Comparison of ENCODE assay signal across 18 cellular contexts in the genomic region with DNA sequence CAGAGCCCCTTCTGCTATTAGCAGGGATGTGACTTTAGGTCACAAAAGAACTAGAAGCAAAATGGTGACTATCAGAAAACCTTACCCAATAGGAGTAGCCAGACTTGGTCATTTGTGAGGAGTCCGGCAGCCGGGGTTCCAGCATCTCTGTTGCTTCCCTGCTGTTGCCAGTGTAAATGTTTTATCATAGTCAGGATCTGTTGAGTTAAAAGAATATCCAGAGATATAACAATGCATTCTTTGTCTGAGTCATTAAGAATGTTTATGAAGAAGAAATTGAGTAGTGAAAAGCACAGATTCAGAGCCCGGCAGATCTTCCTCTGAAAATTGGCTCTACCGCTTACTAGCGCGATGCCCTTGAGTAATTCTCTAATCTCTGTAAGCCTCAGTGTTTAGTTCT.
DNase-seq lines count a peak whose midpoint lies in the region; TF ChIP-seq lines count a peak whose summit lies in the region.
"Had no signal": no experiment of that assay in that cellular context is flagged by ENCODE, and none has a peak within 500 bp of the region (broad histone marks: within the 10 kb centered on the region; RNA-seq: fewer than 3 reads in every experiment).

No MANE protein-coding gene starts in this region.

- no peaks in the 10 kb centered on the region for H3K27me3 ChIP-seq in stomach smooth muscle (ENCODE audit: control insufficient read depth in 1 of 2, insufficient read depth in 2 of 2, low read length in 2 of 2)
- H3K27me3 ChIP-seq: ovary, SJCRH30 had no signal

- peaks cover 82% of the 10 kb centered on the region for H3K4me1 Mint-ChIP-seq in HFFc6 (ENCODE audit: low read depth)
- H3K4me1 Mint-ChIP-seq in mesothelial cell of epicardium: peaks cover 58% of the 10 kb centered on the region
- H3K4me1 Mint-ChIP-seq: activated CD4-positive, alpha-beta T cell treated with anti-CD3 and anti-CD28 coated beads, Interleukin-2, amount 10 ng/mL, durations not matched to agents 7 days and 5 days; activated naive CD4-positive, alpha-beta T cell treated with anti-CD3 and anti-CD28 coated beads, Interleukin-2, amount 50 U/mL, for 24 hours had no signal

- no peaks in the 10 kb centered on the region for H3K9me3 ChIP-seq in stomach smooth muscle (ENCODE audit: control insufficient read depth in 2 of 2, low read length in 2 of 2)
- H3K9me3 ChIP-seq: ovary had no signal

- H3K9ac ChIP-seq in stomach smooth muscle (ENCODE audit: low read length in 2 of 2): no peak overlapping the region
- H3K9ac ChIP-seq: BLaER1 treated with 17β-estradiol and CSF1 and Interleukin-3, amounts not matched to agents 10 nM and 100 nM had no signal

- peak overlapping the region; percentile 98 for H3K27ac Mint-ChIP-seq in HFFc6
- H3K27ac Mint-ChIP-seq in mesothelial cell of epicardium: peak overlapping the region; percentile 88
- H3K27ac Mint-ChIP-seq: activated CD4-positive, alpha-beta T cell treated with anti-CD3 and anti-CD28 coated beads, Interleukin-2, amount 10 ng/mL, durations not matched to agents 7 days and 5 days; activated naive CD4-positive, alpha-beta T cell treated with anti-CD3 and anti-CD28 coated beads, Interleukin-2, amount 50 U/mL, for 24 hours; endodermal cell had no signal

- peaks cover 32% of the 10 kb centered on the region for H3K9me3 Mint-ChIP-seq in HFFc6
- H3K9me3 Mint-ChIP-seq in mesothelial cell of epicardium: peaks cover 8% of the 10 kb centered on the region
- H3K9me3 Mint-ChIP-seq: activated naive CD4-positive, alpha-beta T cell treated with anti-CD3 and anti-CD28 coated beads, Interleukin-2, amount 50 U/mL, for 24 hours had no signal

- H3K4me1 ChIP-seq in stomach smooth muscle (ENCODE audit: control insufficient read depth, insufficient read depth, low read length): peaks cover 62% of the 10 kb centered on the region

- H3K4me3 Mint-ChIP-seq in HFFc6 (peak overlapping the region; percentile 54), mesothelial cell of epicardium (no peak overlapping the region)
- H3K4me3 Mint-ChIP-seq: activated CD4-positive, alpha-beta T cell treated with anti-CD3 and anti-CD28 coated beads, Interleukin-2, amount 10 ng/mL, durations not matched to agents 7 days and 5 days; activated naive CD4-positive, alpha-beta T cell treated with anti-CD3 and anti-CD28 coated beads, Interleukin-2, amount 50 U/mL, for 24 hours; endodermal cell had no signal

- H3K27me3 Mint-ChIP-seq in HFFc6 (ENCODE audit: insufficient read depth): peaks cover 7% of the 10 kb centered on the region
- no peaks in the 10 kb centered on the region for H3K27me3 Mint-ChIP-seq in mesothelial cell of epicardium (ENCODE audit: low read depth)

- no peak for TF ChIP-seq CTCF in HFFc6 (IDR thresholded peaks at IDR 0.05)
- TF ChIP-seq CTCF in choroid plexus epithelial cell (conservative IDR thresholded peaks at IDR 0.05; ENCODE audit: low read depth, low read length): no peak
- no peak for TF ChIP-seq CTCF in mesothelial cell of epicardium (IDR thresholded peaks at IDR 0.05; ENCODE audit: unreplicated experiment)

- peak overlapping the region; percentile 97 for H3K27ac ChIP-seq in stomach smooth muscle (ENCODE audit: low read length)
- H3K27ac ChIP-seq: ovary had no signal

- H3K4me3 ChIP-seq in choroid plexus epithelial cell (ENCODE audit: low read depth, low read length) (no peak overlapping the region), stomach smooth muscle (ENCODE audit: low read length in 2 of 2) (no peak overlapping the region)
- H3K4me3 ChIP-seq: BLaER1 treated with 17β-estradiol and CSF1 and Interleukin-3, amounts not matched to agents 10 nM and 100 nM; ovary; SJCRH30 had no signal

- H3K36me3 ChIP-seq in stomach smooth muscle (ENCODE audit: control insufficient read depth in 2 of 2, insufficient read depth in 2 of 2, low read length in 2 of 2): peaks cover 4 to 5% of the 10 kb centered on the region in 2 donors
- H3K36me3 ChIP-seq: BLaER1 treated with 17β-estradiol and CSF1 and Interleukin-3, amounts not matched to agents 10 nM and 100 nM; ovary had no signal

- H3K36me3 Mint-ChIP-seq in HFFc6 (ENCODE audit: low read depth): peaks cover 54% of the 10 kb centered on the region
- H3K36me3 Mint-ChIP-seq in mesothelial cell of epicardium: peaks cover 21% of the 10 kb centered on the region
- H3K36me3 Mint-ChIP-seq: activated naive CD4-positive, alpha-beta T cell treated with anti-CD3 and anti-CD28 coated beads, Interleukin-2, amount 50 U/mL, for 24 hours had no signal

- DNase-seq in HFFc6: peak; percentile 55
- peak; percentile 67 for DNase-seq in choroid plexus epithelial cell (ENCODE audit: low read depth)
- no peak for DNase-seq in mesothelial cell of epicardium (ENCODE audit: low spot score in 2 of 2, unreplicated experiment in 2 of 2)
- no peak for DNase-seq in stimulated activated CD4-positive, alpha-beta T cell treated with anti-CD3 and anti-CD28 coated beads, Interleukin-12 subunit alpha, Interleukin-12 subunit beta, amount 100 ng/mL, for 4 hours
- DNase-seq in NCI-H1930 (lab: John Stamatoyannopoulos, UW): no peak
- DNase-seq in NCI-H1417 treated with DMSO at 0.1 percent for 48 hours (lab: John Stamatoyannopoulos, UW): no peak
- no peak for DNase-seq in middle frontal gyrus (ENCODE audit: extremely low spot score, low spot score)
- DNase-seq: activated CD4-positive, alpha-beta T cell treated with anti-CD3 and anti-CD28 coated beads, Interleukin-2, amount 10 ng/mL, durations not matched to agents 7 days and 5 days; activated T-cell treated with anti-CD3 and anti-CD28 coated beads for 4 hours; caudate nucleus; endodermal cell; NCI-H1105 treated with DMSO at 0.1 percent for 48 hours; NK-92 treated with Interleukin-12 subunit alpha and Interleukin-12 subunit beta, amount 100 ng/mL, for 24 hours; ovary; SJCRH30 had no signal

Comparison
In these comparisons a context has a peak if more than half of its experiments do, and no peak if none do; other contexts are left out.
1. DNase-seq: peak in HFFc6 (single experiment) and choroid plexus epithelial cell (single experiment); none in mesothelial cell of epicardium (0 of 2), stimulated activated CD4-positive, alpha-beta T cell treated with anti-CD3 and anti-CD28 coated beads, Interleukin-12 subunit alpha, Interleukin-12 subunit beta, amount 100 ng/mL, for 4 hours (single experiment), NCI-H1930 (0 of 2), NCI-H1417 treated with DMSO at 0.1 percent for 48 hours (single experiment) and middle frontal gyrus (single experiment).